1 cellular context compared by ENCODE assay signal in the genomic region with DNA sequence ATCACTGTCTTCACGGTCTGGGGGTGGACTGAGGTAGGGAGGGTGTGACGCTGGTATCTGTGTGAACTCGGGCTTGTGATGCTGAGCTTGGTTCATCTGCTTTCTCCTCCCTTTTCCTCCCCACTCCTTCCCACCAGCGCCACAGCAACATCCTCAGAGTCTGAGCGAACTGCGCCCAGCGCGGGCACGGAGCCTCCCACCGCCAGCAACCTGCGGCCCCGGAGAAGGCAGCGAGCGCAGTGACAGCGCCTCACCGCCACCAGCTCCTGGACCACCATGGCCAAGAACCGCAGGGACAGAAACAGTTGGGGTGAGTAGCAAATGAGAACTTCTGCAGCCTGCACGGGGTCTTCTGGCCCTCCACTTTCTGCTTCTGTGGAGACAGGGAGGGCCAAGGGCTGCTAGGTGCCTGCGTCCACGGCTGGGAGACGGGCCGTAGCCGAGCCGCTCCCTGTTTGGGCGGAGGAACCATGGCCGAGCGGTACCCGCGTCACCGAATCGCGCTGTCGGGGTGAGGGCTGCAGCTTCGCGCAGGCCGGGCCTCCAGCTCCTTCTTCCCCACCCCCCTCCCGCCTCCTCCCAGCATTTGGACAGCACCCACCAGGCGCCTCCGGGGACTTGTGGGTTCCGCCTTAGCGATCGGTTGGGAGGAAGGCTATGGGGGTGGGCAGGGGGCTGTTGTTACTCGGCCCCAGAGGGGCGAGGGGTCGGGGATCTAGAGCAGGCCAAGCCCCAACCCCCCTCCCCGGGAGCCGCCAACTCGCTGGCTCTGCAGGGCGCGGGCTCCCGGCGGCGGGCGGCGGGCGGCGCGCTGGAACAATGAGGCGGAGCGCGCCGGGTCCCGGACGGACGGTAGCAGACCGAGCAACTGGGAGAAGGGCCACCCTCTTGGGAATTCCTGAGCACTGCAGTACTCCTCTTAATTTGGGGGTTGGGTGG.
TF ChIP-seq lines count a peak whose summit lies in the region.

A gene (plus strand): TSS at position 156 of the 939 bp plus-strand sequence. CDS start 121 bp downstream, at position 277.

TF ChIP-seq in WTC11, 78 proteins besides CTCF, POLR2A, EP300 and RAD21 (continued from another document):
- TF ChIP-seq, protein P1, sequence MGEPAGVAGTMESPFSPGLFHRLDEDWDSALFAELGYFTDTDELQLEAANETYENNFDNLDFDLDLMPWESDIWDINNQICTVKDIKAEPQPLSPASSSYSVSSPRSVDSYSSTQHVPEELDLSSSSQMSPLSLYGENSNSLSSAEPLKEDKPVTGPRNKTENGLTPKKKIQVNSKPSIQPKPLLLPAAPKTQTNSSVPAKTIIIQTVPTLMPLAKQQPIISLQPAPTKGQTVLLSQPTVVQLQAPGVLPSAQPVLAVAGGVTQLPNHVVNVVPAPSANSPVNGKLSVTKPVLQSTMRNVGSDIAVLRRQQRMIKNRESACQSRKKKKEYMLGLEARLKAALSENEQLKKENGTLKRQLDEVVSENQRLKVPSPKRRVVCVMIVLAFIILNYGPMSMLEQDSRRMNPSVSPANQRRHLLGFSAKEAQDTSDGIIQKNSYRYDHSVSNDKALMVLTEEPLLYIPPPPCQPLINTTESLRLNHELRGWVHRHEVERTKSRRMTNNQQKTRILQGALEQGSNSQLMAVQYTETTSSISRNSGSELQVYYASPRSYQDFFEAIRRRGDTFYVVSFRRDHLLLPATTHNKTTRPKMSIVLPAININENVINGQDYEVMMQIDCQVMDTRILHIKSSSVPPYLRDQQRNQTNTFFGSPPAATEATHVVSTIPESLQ (CRISPR knock-in tag; IDR thresholded peaks at IDR 0.05), result no peak
